10 cellular contexts compared by ENCODE assay signal in genomic region chr5:156753846-156754245, GRCh38.
"Had no signal": no experiment of that assay in that cellular context is flagged by ENCODE, and none has a peak within 500 bp of the region (broad histone marks: within the 10 kb centered on the region; RNA-seq: fewer than 3 reads in every experiment).

No MANE protein-coding gene starts in this region.

- H3K27ac Mint-ChIP-seq: immature natural killer cell; naive B cell; progenitor cell of endocrine pancreas; stimulated activated memory B cell treated with anti-CD40 and anti-IgM and Interleukin-4, amounts not matched to agents 10 μg/mL and 1 μg/mL and 100 μg/mL, for 72 hours had no signal

- H3K36me3 Mint-ChIP-seq: naive B cell; stimulated activated memory B cell treated with anti-CD40 and anti-IgM and Interleukin-4, amounts not matched to agents 10 μg/mL and 1 μg/mL and 100 μg/mL, for 72 hours had no signal

- H3K27me3 Mint-ChIP-seq: naive B cell; progenitor cell of endocrine pancreas; stimulated activated memory B cell treated with anti-CD40 and anti-IgM and Interleukin-4, amounts not matched to agents 10 μg/mL and 1 μg/mL and 100 μg/mL, for 72 hours had no signal

- H3K9me3 Mint-ChIP-seq: immature natural killer cell; naive B cell; stimulated activated memory B cell treated with anti-CD40 and anti-IgM and Interleukin-4, amounts not matched to agents 10 μg/mL and 1 μg/mL and 100 μg/mL, for 72 hours had no signal

- ATAC-seq: lower lobe of right lung; right cardiac atrium; stimulated activated memory B cell treated with anti-CD40 and anti-IgM and Interleukin-4, amounts not matched to agents 10 μg/mL and 1 μg/mL and 100 μg/mL, for 72 hours had no signal

- H3K4me1 Mint-ChIP-seq: immature natural killer cell, naive B cell had no signal

- H3K4me3 Mint-ChIP-seq: immature natural killer cell; naive B cell; stimulated activated memory B cell treated with anti-CD40 and anti-IgM and Interleukin-4, amounts not matched to agents 10 μg/mL and 1 μg/mL and 100 μg/mL, for 72 hours had no signal

- DNase-seq: adrenal gland, immature natural killer cell, lower lobe of right lung, naive B cell, nucleus accumbens, right cardiac atrium, small intestine, upper lobe of left lung had no signal
